ENCODE assay signal across 26 cellular contexts in the genomic region with DNA sequence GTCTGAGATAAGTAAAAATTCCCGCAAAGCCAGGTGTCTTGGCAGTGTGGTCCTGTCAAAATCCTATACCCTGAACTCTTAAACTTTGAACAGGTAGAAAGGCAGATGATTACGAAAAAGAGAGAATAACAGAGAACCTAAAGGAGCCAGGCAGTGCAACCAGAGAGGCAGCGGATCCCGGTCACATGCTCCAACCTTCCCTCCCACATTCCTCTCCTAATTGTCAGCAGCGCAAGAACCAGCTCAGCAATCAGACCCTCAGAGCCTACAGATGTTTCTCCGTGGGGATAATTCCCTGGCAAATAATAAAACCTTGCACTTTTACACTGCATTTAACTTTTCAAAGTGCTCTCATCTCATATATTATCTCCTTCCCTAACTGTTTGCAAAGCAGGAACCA.
A peak's percentile ranks its signal among the peaks of the same experiment; 100 is the strongest.
DNase-seq lines count a peak whose midpoint lies in the region; ATAC-seq, FAIRE-seq and TF ChIP-seq lines count a peak whose summit lies in the region.
"Had no signal": no experiment of that assay in that cellular context is flagged by ENCODE, and none has a peak within 500 bp of the region (broad histone marks: within the 10 kb centered on the region; RNA-seq: fewer than 3 reads in every experiment).

No MANE protein-coding gene starts in this region.

- H3K9ac ChIP-seq in PC-3 (ENCODE audit: low read length): no peak overlapping the region

- H3K27me3 Mint-ChIP-seq in mesothelial cell of epicardium (ENCODE audit: low read depth): peaks cover 2% of the 10 kb centered on the region
- H3K27me3 Mint-ChIP-seq: activated CD4-positive, alpha-beta memory T cell treated with anti-CD3 and anti-CD28 coated beads, Interleukin-2, amount 10 ng/mL, durations not matched to agents 7 days and 5 days; activated T-cell treated with anti-CD3 and anti-CD28 coated beads, Interleukin-2, amount 50 U/mL, for 24 hours; CD4-positive, alpha-beta memory T cell had no signal

- no TSS peak for BruUV-seq in PC-3 (replicated peaks; lab: Mats Ljungman, UMichigan)

- H3K9me3 ChIP-seq in PC-3 (ENCODE audit: low read length): no peaks in the 10 kb centered on the region
- H3K9me3 ChIP-seq: ascending aorta, left lung, spleen had no signal

- no peak overlapping the region for H2AFZ ChIP-seq in PC-3 (ENCODE audit: low read length)

- intact Hi-C loops in PC-3 (cut with micrococcal nuclease): loop anchor here (5.0 kb wide), 1 partner anchor 70 kb away; no protein-coding TSS in a partner anchor

- peak overlapping the region; percentile 3; the same call in 1 of the 2 replicates for H3K4me2 ChIP-seq in PC-3 (ENCODE audit: low read length)

- H3F3A ChIP-seq in PC-3 (ENCODE audit: low read length, unreplicated experiment): no peaks in the 10 kb centered on the region

- no peak overlapping the region for H3K4me3 ChIP-seq in PC-3 (ENCODE audit: low read length)
- H3K4me3 ChIP-seq: ascending aorta, left lung, spleen had no signal

- peak; percentile 66 for DNase-seq in EH (ENCODE audit: low read depth)
- DNase-seq in PC-3: peak; percentile 19
- peak; percentile 17 for DNase-seq in fibroblast of peridontal ligament (ENCODE audit: extremely low read depth)
- DNase-seq in mesothelial cell of epicardium (ENCODE audit: low spot score in 2 of 2, unreplicated experiment in 2 of 2): no peak
- DNase-seq in NCI-H2227 (lab: John Stamatoyannopoulos, UW; ENCODE audit: unreplicated experiment): no peak
- DNase-seq in GM19239 (ENCODE audit: insufficient read length, low spot score): no peak
- DNase-seq: activated CD4-positive, alpha-beta memory T cell treated with anti-CD3 and anti-CD28 coated beads, Interleukin-2, amount 10 ng/mL, durations not matched to agents 7 days and 5 days; activated naive CD4-positive, alpha-beta T cell treated with anti-CD3 and anti-CD28 coated beads, Interleukin-2, amount 10 ng/mL, durations not matched to agents 7 days and 5 days; activated T-cell treated with anti-CD3 and anti-CD28 coated beads, Interleukin-2, amount 50 U/mL, for 24 hours; CD4-positive, alpha-beta memory T cell; DMS79 treated with DMSO at 0.1 percent for 48 hours; left lung; NCI-H1092; NCI-H2081; NCI-H526 treated with DMSO at 0.1 percent for 48 hours; SHP77; spleen; stimulated activated CD8-positive, alpha-beta memory T cell treated with anti-CD3 and anti-CD28 coated beads, Interleukin-4, amount 100 ng/mL, for 48 hours had no signal

- TF ChIP-seq CTCF in PC-3 (conservative IDR thresholded peaks at IDR 0.05; ENCODE audit: low read depth, low read length): no peak
- TF ChIP-seq CTCF in mesothelial cell of epicardium (IDR thresholded peaks at IDR 0.05; ENCODE audit: unreplicated experiment): no peak

- CTCF ChIA-PET in PC-3 (lab: Charles Lee): no interaction called here

- H3K4me1 ChIP-seq in PC-3 (ENCODE audit: insufficient read depth, low read length): peaks cover 31% of the 10 kb centered on the region

- H3K27ac ChIP-seq in PC-3 (ENCODE audit: low read length): peak overlapping the region; percentile 19; the same call in 1 of the 2 replicates
- H3K27ac ChIP-seq: ascending aorta, left lung, spleen, VCaP had no signal

- H3K9me3 Mint-ChIP-seq in mesothelial cell of epicardium: no peaks in the 10 kb centered on the region
- H3K9me3 Mint-ChIP-seq: activated CD4-positive, alpha-beta memory T cell treated with anti-CD3 and anti-CD28 coated beads, Interleukin-2, amount 10 ng/mL, durations not matched to agents 7 days and 5 days; activated naive CD4-positive, alpha-beta T cell treated with anti-CD3 and anti-CD28 coated beads, Interleukin-2, amount 10 ng/mL, durations not matched to agents 7 days and 5 days; activated T-cell treated with anti-CD3 and anti-CD28 coated beads, Interleukin-2, amount 50 U/mL, for 24 hours; T-helper 1 cell treated with Interleukin-12 subunit alpha and Interleukin-12 subunit beta and Interleukin-4 antibody, amounts not matched to agents 30 μg/mL and 1 μg/mL, for 36 hours had no signal

- no peaks in the 10 kb centered on the region for H4K20me1 ChIP-seq in PC-3 (ENCODE audit: low read length)

- POLR2A ChIA-PET in PC-3 (lab: Charles Lee; ENCODE audit: unreplicated experiment): interaction anchor here (0.6 kb wide), 1 partner anchor 70 kb away, joined by 5 read pairs; no protein-coding TSS in a partner anchor

- H3K36me3 ChIP-seq in PC-3 (ENCODE audit: low read depth, low read length): no peaks in the 10 kb centered on the region
- H3K36me3 ChIP-seq: left lung had no signal

- H3K9me2 ChIP-seq in PC-3 (replicated peaks; ENCODE audit: low read length): no peaks in the 10 kb centered on the region

- H3K4me3 Mint-ChIP-seq in mesothelial cell of epicardium: no peak overlapping the region
- H3K4me3 Mint-ChIP-seq: activated CD4-positive, alpha-beta memory T cell treated with anti-CD3 and anti-CD28 coated beads, Interleukin-2, amount 10 ng/mL, durations not matched to agents 7 days and 5 days; activated naive CD4-positive, alpha-beta T cell treated with anti-CD3 and anti-CD28 coated beads, Interleukin-2, amount 10 ng/mL, durations not matched to agents 7 days and 5 days; activated T-cell treated with anti-CD3 and anti-CD28 coated beads, Interleukin-2, amount 50 U/mL, for 24 hours; CD4-positive, alpha-beta memory T cell; T-helper 1 cell treated with Interleukin-12 subunit alpha and Interleukin-12 subunit beta and Interleukin-4 antibody, amounts not matched to agents 30 μg/mL and 1 μg/mL, for 36 hours had no signal

- ATAC-seq in PC-3 (no peak), HG02798 (IDR thresholded peaks at IDR 0.05; ENCODE audit: poor library complexity, unreplicated experiment) (no peak), GM21786 (IDR thresholded peaks at IDR 0.05; ENCODE audit: unreplicated experiment) (no peak)

- no peaks in the 10 kb centered on the region for H3K79me2 ChIP-seq in PC-3 (ENCODE audit: low read length)

- H3K27ac Mint-ChIP-seq in mesothelial cell of epicardium: peak overlapping the region; percentile 6
- H3K27ac Mint-ChIP-seq: activated CD4-positive, alpha-beta memory T cell treated with anti-CD3 and anti-CD28 coated beads, Interleukin-2, amount 10 ng/mL, durations not matched to agents 7 days and 5 days; activated naive CD4-positive, alpha-beta T cell treated with anti-CD3 and anti-CD28 coated beads, Interleukin-2, amount 10 ng/mL, durations not matched to agents 7 days and 5 days; activated T-cell treated with anti-CD3 and anti-CD28 coated beads, Interleukin-2, amount 50 U/mL, for 24 hours; T-helper 1 cell treated with Interleukin-12 subunit alpha and Interleukin-12 subunit beta and Interleukin-4 antibody, amounts not matched to agents 30 μg/mL and 1 μg/mL, for 36 hours had no signal

- peaks cover 27% of the 10 kb centered on the region for H3K4me1 Mint-ChIP-seq in mesothelial cell of epicardium
- H3K4me1 Mint-ChIP-seq: activated naive CD4-positive, alpha-beta T cell treated with anti-CD3 and anti-CD28 coated beads, Interleukin-2, amount 10 ng/mL, durations not matched to agents 7 days and 5 days had no signal

- FAIRE-seq in GM19239 (lab: Jason Lieb, UNC): no peak
- FAIRE-seq: colon, frontal cortex, GM18507 had no signal

- no peaks in the 10 kb centered on the region for H3K36me3 Mint-ChIP-seq in mesothelial cell of epicardium

- no peaks in the 10 kb centered on the region for H3K27me3 ChIP-seq in PC-3 (ENCODE audit: low read length)
- H3K27me3 ChIP-seq: ascending aorta, left lung, spleen had no signal

Comparison
In these comparisons a context has a peak if more than half of its experiments do, and no peak if none do; other contexts are left out.
1. DNase-seq: peak in EH (single experiment), PC-3 (single experiment) and fibroblast of peridontal ligament (single experiment); none in mesothelial cell of epicardium (0 of 2), NCI-H2227 (single experiment) and GM19239 (single experiment).